ENCODE assay signal across 24 cellular contexts in genomic region chr7:106640368-106641141, GRCh38. TPM values are rescaled to one million over a fixed set of nuclear protein-coding genes. Genes with fewer than 3 reads are reported as not detected.
DNase-seq lines count a peak whose midpoint lies in the region; ATAC-seq, FAIRE-seq and TF ChIP-seq lines count a peak whose summit lies in the region.
"Had no signal": no experiment of that assay in that cellular context is flagged by ENCODE, and none has a peak within 500 bp of the region (broad histone marks: within the 10 kb centered on the region; RNA-seq: fewer than 3 reads in every experiment).

No MANE protein-coding gene starts in this region.

- H3K9ac ChIP-seq in endothelial cell of umbilical vein (replicated peaks; ENCODE audit: extremely low read depth, insufficient read depth, low read length) = no peak overlapping the region

- DNase-seq in AG20443 (ENCODE audit: low spot score) (peak; percentile 44), NCI-H69 (lab: John Stamatoyannopoulos, UW) (peak; percentile 14), endothelial cell of umbilical vein (ENCODE audit: low read depth, low spot score) (peak; percentile 47), lung microvascular endothelial cell (ENCODE audit: low read depth in 2 of 2) (peak; percentile 46 to 71), GM19240 (ENCODE audit: insufficient read length, low spot score) (no peak), HK-2 (ENCODE audit: unreplicated experiment) (no peak), MV-4-11 (lab: John Stamatoyannopoulos, UW) (no peak)
- DNase-seq: activated CD4-positive, alpha-beta T cell treated with anti-CD3 and anti-CD28 coated beads, Interleukin-2, amount 50 U/mL, for 1 hour; activated CD8-positive, alpha-beta memory T cell treated with anti-CD3 and anti-CD28 coated beads, Interleukin-2, amount 50 U/mL, for 4 hours; activated effector memory CD4-positive, alpha-beta T cell treated with anti-CD3 and anti-CD28 coated beads, Interleukin-2, amount 50 U/mL, for 16 hours; caudate nucleus; H7; Karpas-422; naive thymus-derived CD8-positive, alpha-beta T cell; NCI-H1092 treated with DMSO at 0.1 percent for 48 hours; NCI-H2081; NK-92 treated with Interleukin-12 subunit alpha and Interleukin-12 subunit beta, amount 100 ng/mL, for 24 hours; pancreas; WERI-Rb-1 had no signal

- TF ChIP-seq CTCF in endothelial cell of umbilical vein (IDR thresholded peaks at IDR 0.05; ENCODE audit: extremely low read depth in 1 of 2, insufficient read depth in 1 of 2, low read depth in 1 of 2, low read length in 2 of 2) = no peak

- BruUV-seq in endothelial cell of umbilical vein (replicated peaks; lab: Mats Ljungman, UMichigan) = no TSS peak

- dilution Hi-C loops in endothelial cell of umbilical vein (cut with MboI; ENCODE audit: extremely low pct_ligation_motif_present, low sequenced_read_pairs) = no loop called here

- no peak overlapping the region for H3K27ac ChIP-seq in endothelial cell of umbilical vein (ENCODE audit: insufficient read depth, low read depth, low read length)
- H3K27ac ChIP-seq: esophagus muscularis mucosa, pancreas, WERI-Rb-1 had no signal

- FAIRE-seq in endothelial cell of umbilical vein (lab: Jason Lieb, UNC) = no peak
- FAIRE-seq: keratinocyte, pancreas had no signal

- peaks cover 12% of the 10 kb centered on the region for H3K4me1 ChIP-seq in endothelial cell of umbilical vein (ENCODE audit: control insufficient read depth, extremely low read depth, insufficient read depth, low read length)
- H3K4me1 ChIP-seq: pancreas had no signal

- no peak overlapping the region for H2AFZ ChIP-seq in endothelial cell of umbilical vein (ENCODE audit: low read depth, low read length)

- no peaks in the 10 kb centered on the region for H3K9me1 ChIP-seq in endothelial cell of umbilical vein (replicated peaks; ENCODE audit: control insufficient read depth, extremely low read depth, insufficient read depth, low read length)

- no peaks in the 10 kb centered on the region for H3K36me3 ChIP-seq in endothelial cell of umbilical vein (ENCODE audit: control insufficient read depth in 2 of 2, extremely low read depth in 1 of 2, insufficient read depth in 2 of 2, low read length in 2 of 2)
- H3K36me3 ChIP-seq: esophagus muscularis mucosa, pancreas, WERI-Rb-1 had no signal

- CTCF ChIA-PET in endothelial cell of umbilical vein (lab: Charles Lee) = interaction anchor here (0.8 to 3.9 kb wide), 5 partner anchors 11 to 96 kb away, joined by 3 to 13 read pairs (median 3); partner anchors contain the start of gene CCDC71L

- no peak for ATAC-seq in HG03469 (IDR thresholded peaks at IDR 0.05; ENCODE audit: unreplicated experiment)
- ATAC-seq: naive thymus-derived CD8-positive, alpha-beta T cell; Panc1; sciatic nerve had no signal

- no peak overlapping the region for H3K4me2 ChIP-seq in endothelial cell of umbilical vein (ENCODE audit: insufficient read depth, low read length)

- no peak overlapping the region for H3K4me3 ChIP-seq in endothelial cell of umbilical vein (replicated peaks in 1 of 3; ENCODE audit: insufficient read depth in 1 of 3, low read depth in 1 of 3, low read length in 3 of 3)
- H3K4me3 ChIP-seq: esophagus muscularis mucosa, pancreas had no signal

- no peaks in the 10 kb centered on the region for H3K9me3 ChIP-seq in endothelial cell of umbilical vein (replicated peaks; ENCODE audit: control insufficient read depth, insufficient read depth, low read length)
- H3K9me3 ChIP-seq: esophagus muscularis mucosa, pancreas had no signal

- POLR2A ChIA-PET in endothelial cell of umbilical vein (lab: Charles Lee) = no interaction called here

- H3K27me3 ChIP-seq in endothelial cell of umbilical vein (ENCODE audit: control insufficient read depth in 2 of 2, insufficient read depth in 2 of 2, low read length in 2 of 2) = no peaks in the 10 kb centered on the region
- H3K27me3 ChIP-seq: esophagus muscularis mucosa, pancreas had no signal

- intact Hi-C loops in endothelial cell of umbilical vein (cut with micrococcal nuclease) = loop anchor here (5.0 kb wide), 1 partner anchor 48 kb away; no protein-coding TSS in a partner anchor

- no peaks in the 10 kb centered on the region for H4K20me1 ChIP-seq in endothelial cell of umbilical vein (replicated peaks; ENCODE audit: control insufficient read depth, extremely low read depth, insufficient read depth, low read length)

- H3K79me2 ChIP-seq in endothelial cell of umbilical vein (ENCODE audit: control insufficient read depth, insufficient read depth, low read length) = no peaks in the 10 kb centered on the region

- TF ChIP-seq POLR2A in endothelial cell of umbilical vein (IDR thresholded peaks at IDR 0.05; ENCODE audit: low read depth, low read length) = no peak

TF ChIP-seq in endothelial cell of umbilical vein, 7 proteins besides CTCF, POLR2A, EP300 and RAD21:
- TF ChIP-seq JUN (IDR thresholded peaks at IDR 0.05; ENCODE audit: borderline replicate concordance, insufficient read depth, insufficient read length, low read depth) (no peak), GATA2 (IDR thresholded peaks at IDR 0.05; ENCODE audit: insufficient read depth, insufficient read length, low read depth, low read length) (no peak), POLR2AphosphoS5 (IDR thresholded peaks at IDR 0.05; ENCODE audit: insufficient read depth, low read depth, low read length) (no peak), MYC (IDR thresholded peaks at IDR 0.05; ENCODE audit: low read depth, low read length) (no peak), FOS (IDR thresholded peaks at IDR 0.05; ENCODE audit: borderline replicate concordance, insufficient read depth, low read length) (no peak), MAX (IDR thresholded peaks at IDR 0.05; ENCODE audit: insufficient read depth, insufficient read length) (no peak)

RNA-seq across cellular contexts. Expression of gene CCDC71L, which starts 20.4 kb away (rescaled TPM):
- total RNA-seq in endothelial cell of umbilical vein (62.5 and 65.2 TPM in 2 replicates), lung microvascular endothelial cell (38.4 and 101 TPM in 2 replicates)
- polyA plus RNA-seq in endothelial cell of umbilical vein = 50.7 and 60.3 TPM in 2 replicates
- polyA plus RNA-seq in endothelial cell of umbilical vein (2011; cell fraction: cytosol; rRNA removed) = 40.0 and 41.2 TPM in 2 replicates
- 25.6 and 30.8 TPM in 2 replicates for polyA plus RNA-seq in endothelial cell of umbilical vein (2011; cell fraction: nucleus; rRNA removed)
- 43.2 and 65.7 TPM in 2 replicates for polyA plus RNA-seq in endothelial cell of umbilical vein (2012)
- 24.6 and 28.5 TPM in 2 replicates for polyA minus RNA-seq in endothelial cell of umbilical vein
- 6.2 TPM for polyA minus RNA-seq in endothelial cell of umbilical vein (2011; cell fraction: cytosol; rRNA and poly(A)+ RNA removed)
- polyA minus RNA-seq in endothelial cell of umbilical vein (2011; cell fraction: nucleus; rRNA and poly(A)+ RNA removed) = 22.4 and 22.6 TPM in 2 replicates

Comparison
In these comparisons a context has a peak if more than half of its experiments do, and no peak if none do; other contexts are left out.
1. DNase-seq: peak in AG20443 (single experiment), NCI-H69 (single experiment), endothelial cell of umbilical vein (single experiment) and lung microvascular endothelial cell (2 of 2); none in GM19240 (single experiment), HK-2 (single experiment) and MV-4-11 (single experiment).